Comparison of ENCODE assay signal across 1 cellular context in the genomic region with DNA sequence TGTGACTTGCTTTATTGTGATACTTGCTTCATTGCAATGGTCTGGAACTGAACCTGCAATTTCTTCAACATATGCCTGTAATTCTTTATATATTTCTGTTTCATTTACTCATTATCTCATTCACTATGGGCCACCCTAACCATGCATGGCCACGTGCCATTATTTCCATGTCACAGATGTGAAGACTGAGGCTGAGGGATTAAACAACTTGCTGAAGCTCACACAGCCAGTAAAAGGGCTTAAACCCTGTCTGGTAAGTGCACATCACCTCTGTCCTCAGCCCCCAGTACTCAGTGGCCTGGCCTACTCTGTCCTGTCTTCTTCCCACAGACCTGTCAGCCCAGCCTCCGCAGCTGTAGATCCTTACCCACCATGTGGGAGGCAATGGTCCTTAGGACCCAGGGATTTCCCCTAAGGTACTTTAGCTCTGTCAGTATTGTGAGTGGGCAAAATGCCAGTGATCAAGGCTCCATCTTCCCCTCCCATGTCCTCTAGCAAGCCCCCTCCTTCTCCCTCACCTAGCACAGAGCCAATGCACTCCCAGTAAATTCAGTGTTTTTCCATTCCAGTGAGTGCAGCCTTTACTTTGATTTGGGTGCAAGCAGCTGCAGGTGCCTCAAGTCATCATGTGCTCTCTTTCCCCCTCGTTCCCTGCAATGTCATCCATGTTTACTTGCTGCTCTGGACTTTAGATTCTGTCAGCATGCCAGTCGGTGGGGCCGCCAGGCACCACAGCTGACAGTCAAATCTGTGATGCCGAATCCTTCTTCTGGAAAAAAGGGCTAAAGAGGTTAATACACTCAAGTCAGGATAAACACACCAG.
TF ChIP-seq lines count a peak whose summit lies in the region.

No MANE protein-coding gene starts in this region.

TF ChIP-seq in HepG2, 621 proteins besides CTCF, POLR2A, EP300 and RAD21 (continued from another document and continues in another):
- no peak for TF ChIP-seq NR1H2 (CRISPR knock-in tag; IDR thresholded peaks at IDR 0.05; ENCODE audit: borderline replicate concordance, low read depth)
- no peak for TF ChIP-seq ZNF549 (CRISPR knock-in tag; IDR thresholded peaks at IDR 0.05)
- no peak; the same call in 1 of the 2 replicates for TF ChIP-seq ZNF224 (CRISPR knock-in tag; IDR thresholded peaks at IDR 0.05)
- TF ChIP-seq MTF1 (CRISPR knock-in tag; IDR thresholded peaks at IDR 0.05) = no peak; the same call in 1 of the 2 replicates
- no peak for TF ChIP-seq REL (CRISPR knock-in tag; conservative IDR thresholded peaks at IDR 0.05)
- TF ChIP-seq, protein P1, sequence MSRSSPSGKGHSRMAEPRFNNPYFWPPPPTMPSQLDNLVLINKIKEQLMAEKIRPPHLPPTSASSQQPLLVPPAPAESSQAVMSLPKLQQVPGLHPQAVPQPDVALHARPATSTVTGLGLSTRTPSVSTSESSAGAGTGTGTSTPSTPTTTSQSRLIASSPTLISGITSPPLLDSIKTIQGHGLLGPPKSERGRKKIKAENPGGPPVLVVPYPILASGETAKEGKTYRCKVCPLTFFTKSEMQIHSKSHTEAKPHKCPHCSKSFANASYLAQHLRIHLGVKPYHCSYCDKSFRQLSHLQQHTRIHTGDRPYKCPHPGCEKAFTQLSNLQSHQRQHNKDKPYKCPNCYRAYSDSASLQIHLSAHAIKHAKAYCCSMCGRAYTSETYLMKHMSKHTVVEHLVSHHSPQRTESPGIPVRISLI (CRISPR knock-in tag; IDR thresholded peaks at IDR 0.05; ENCODE audit: borderline replicate concordance) = 0 out of 2 replicates have a peak, but pooled peaks have one; percentile 43
- 0 out of 2 replicates have a peak, but pooled peaks have one; percentile 27 for TF ChIP-seq CBFB (CRISPR knock-in tag; IDR thresholded peaks at IDR 0.05)
- TF ChIP-seq ZNF703 (CRISPR knock-in tag; IDR thresholded peaks at IDR 0.05; ENCODE audit: borderline replicate concordance) = no peak
- no peak for TF ChIP-seq SP2 (CRISPR knock-in tag; IDR thresholded peaks at IDR 0.05)
- TF ChIP-seq MTERF4 (CRISPR knock-in tag; IDR thresholded peaks at IDR 0.05) = peak; percentile 59; the same call in 1 of the 2 replicates
- TF ChIP-seq KDM3A (CRISPR knock-in tag; IDR thresholded peaks at IDR 0.05; ENCODE audit: low read depth) = peak; percentile 61; the same call in 1 of the 2 replicates
- peak; percentile 87 for TF ChIP-seq DPF2 (CRISPR knock-in tag; IDR thresholded peaks at IDR 0.05; ENCODE audit: borderline replicate concordance, low read depth)
- TF ChIP-seq GLMP (CRISPR knock-in tag; IDR thresholded peaks at IDR 0.05; ENCODE audit: borderline replicate concordance) = no peak
- no peak for TF ChIP-seq ISX (CRISPR knock-in tag; conservative IDR thresholded peaks at IDR 0.05)
- 0 out of 2 replicates have a peak, but pooled peaks have one; percentile 53 for TF ChIP-seq ZNF749 (CRISPR knock-in tag; IDR thresholded peaks at IDR 0.05; ENCODE audit: borderline replicate concordance)
- TF ChIP-seq ZNF557 (CRISPR knock-in tag; IDR thresholded peaks at IDR 0.05) = no peak
- TF ChIP-seq ZGPAT (CRISPR knock-in tag; IDR thresholded peaks at IDR 0.05) = peak; percentile 92
- TF ChIP-seq ZNF33A (CRISPR knock-in tag; IDR thresholded peaks at IDR 0.05; ENCODE audit: borderline replicate concordance) = no peak
- TF ChIP-seq SAFB2 (CRISPR knock-in tag; IDR thresholded peaks at IDR 0.05; ENCODE audit: borderline replicate concordance, low read depth) = no peak
- TF ChIP-seq, protein P2, sequence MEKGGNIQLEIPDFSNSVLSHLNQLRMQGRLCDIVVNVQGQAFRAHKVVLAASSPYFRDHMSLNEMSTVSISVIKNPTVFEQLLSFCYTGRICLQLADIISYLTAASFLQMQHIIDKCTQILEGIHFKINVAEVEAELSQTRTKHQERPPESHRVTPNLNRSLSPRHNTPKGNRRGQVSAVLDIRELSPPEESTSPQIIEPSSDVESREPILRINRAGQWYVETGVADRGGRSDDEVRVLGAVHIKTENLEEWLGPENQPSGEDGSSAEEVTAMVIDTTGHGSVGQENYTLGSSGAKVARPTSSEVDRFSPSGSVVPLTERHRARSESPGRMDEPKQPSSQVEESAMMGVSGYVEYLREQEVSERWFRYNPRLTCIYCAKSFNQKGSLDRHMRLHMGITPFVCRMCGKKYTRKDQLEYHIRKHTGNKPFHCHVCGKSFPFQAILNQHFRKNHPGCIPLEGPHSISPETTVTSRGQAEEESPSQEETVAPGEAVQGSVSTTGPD (CRISPR knock-in tag; IDR thresholded peaks at IDR 0.05) = no peak
- no peak for TF ChIP-seq PLRG1 (conservative IDR thresholded peaks at IDR 0.05)
- TF ChIP-seq, protein P3, sequence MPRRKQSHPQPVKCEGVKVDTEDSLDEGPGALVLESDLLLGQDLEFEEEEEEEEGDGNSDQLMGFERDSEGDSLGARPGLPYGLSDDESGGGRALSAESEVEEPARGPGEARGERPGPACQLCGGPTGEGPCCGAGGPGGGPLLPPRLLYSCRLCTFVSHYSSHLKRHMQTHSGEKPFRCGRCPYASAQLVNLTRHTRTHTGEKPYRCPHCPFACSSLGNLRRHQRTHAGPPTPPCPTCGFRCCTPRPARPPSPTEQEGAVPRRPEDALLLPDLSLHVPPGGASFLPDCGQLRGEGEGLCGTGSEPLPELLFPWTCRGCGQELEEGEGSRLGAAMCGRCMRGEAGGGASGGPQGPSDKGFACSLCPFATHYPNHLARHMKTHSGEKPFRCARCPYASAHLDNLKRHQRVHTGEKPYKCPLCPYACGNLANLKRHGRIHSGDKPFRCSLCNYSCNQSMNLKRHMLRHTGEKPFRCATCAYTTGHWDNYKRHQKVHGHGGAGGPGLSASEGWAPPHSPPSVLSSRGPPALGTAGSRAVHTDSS (CRISPR knock-in tag; conservative IDR thresholded peaks at IDR 0.05) = no peak
- TF ChIP-seq GABPB1 (CRISPR knock-in tag; IDR thresholded peaks at IDR 0.05) = no peak
- TF ChIP-seq NFE2L1 (CRISPR knock-in tag; IDR thresholded peaks at IDR 0.05; ENCODE audit: borderline replicate concordance) = 0 out of 2 replicates have a peak, but pooled peaks have one; percentile 79
- no peak; the same call in 1 of the 2 replicates for TF ChIP-seq MTA1 (CRISPR knock-in tag; IDR thresholded peaks at IDR 0.05; ENCODE audit: borderline replicate concordance)
- TF ChIP-seq ZNF331 (CRISPR knock-in tag; IDR thresholded peaks at IDR 0.05) = peak; percentile 84
- TF ChIP-seq KLF16 (CRISPR knock-in tag; IDR thresholded peaks at IDR 0.05) = peak in 1 of 2 experiments; percentile 81; a peak in 1 of 4 replicates
- 0 out of 2 replicates have a peak, but pooled peaks have one; percentile 57 for TF ChIP-seq RNF2 (conservative IDR thresholded peaks at IDR 0.05; ENCODE audit: low read depth)
- TF ChIP-seq CCDC6 (CRISPR knock-in tag; IDR thresholded peaks at IDR 0.05) = peak; percentile 88; the same call in 1 of the 2 replicates
- 0 out of 2 replicates have a peak, but pooled peaks have one; percentile 40 for TF ChIP-seq ZSCAN25 (CRISPR knock-in tag; IDR thresholded peaks at IDR 0.05)
- no peak for TF ChIP-seq ZNF558 (CRISPR knock-in tag; IDR thresholded peaks at IDR 0.05; ENCODE audit: borderline replicate concordance)
- TF ChIP-seq ZNF430 (CRISPR knock-in tag; IDR thresholded peaks at IDR 0.05) = 0 out of 2 replicates have a peak, but pooled peaks have one; percentile 37
- TF ChIP-seq SETDB1 (CRISPR knock-in tag; IDR thresholded peaks at IDR 0.05; ENCODE audit: borderline replicate concordance) = no peak
- TF ChIP-seq EHMT2 (IDR thresholded peaks at IDR 0.05; ENCODE audit: borderline replicate concordance, low read depth, low read length) = peak; percentile 48; the same call in 1 of the 2 replicates
- TF ChIP-seq KLF15 (CRISPR knock-in tag; IDR thresholded peaks at IDR 0.05; ENCODE audit: borderline replicate concordance) = peak; percentile 35; the same call in 1 of the 2 replicates
- TF ChIP-seq EEA1 (CRISPR knock-in tag; IDR thresholded peaks at IDR 0.05; ENCODE audit: borderline replicate concordance) = no peak
- TF ChIP-seq ZBTB21 (CRISPR knock-in tag; IDR thresholded peaks at IDR 0.05) = no peak
- TF ChIP-seq CEBPZ (IDR thresholded peaks at IDR 0.05; ENCODE audit: low read length) = no peak
- TF ChIP-seq ZNF678 (CRISPR knock-in tag; IDR thresholded peaks at IDR 0.05) = no peak
- no peak for TF ChIP-seq TBX3 (IDR thresholded peaks at IDR 0.05; ENCODE audit: borderline replicate concordance)
- TF ChIP-seq FOXK2 (IDR thresholded peaks at IDR 0.05) = peak; percentile 87
- TF ChIP-seq ZNF580 (CRISPR knock-in tag; IDR thresholded peaks at IDR 0.05; ENCODE audit: borderline replicate concordance, low read depth) = peak; percentile 72; the same call in 1 of the 2 replicates
- TF ChIP-seq GATA4 (IDR thresholded peaks at IDR 0.05; ENCODE audit: borderline replicate concordance, low read depth) = peak; percentile 46; the same call in 1 of the 2 replicates
- peak; percentile 69 for TF ChIP-seq CEBPG (CRISPR knock-in tag; IDR thresholded peaks at IDR 0.05)
- TF ChIP-seq ZNF550 (CRISPR knock-in tag; IDR thresholded peaks at IDR 0.05; ENCODE audit: borderline replicate concordance) = no peak
- no peak for TF ChIP-seq KDM5A (IDR thresholded peaks at IDR 0.05; ENCODE audit: borderline replicate concordance, low read length)
- TF ChIP-seq REPIN1 (CRISPR knock-in tag; IDR thresholded peaks at IDR 0.05; ENCODE audit: borderline replicate concordance, low read depth) = peak; percentile 77; the same call in 1 of the 2 replicates
- TF ChIP-seq ZNF451 (CRISPR knock-in tag; IDR thresholded peaks at IDR 0.05) = no peak
- no peak for TF ChIP-seq SRY (CRISPR knock-in tag; IDR thresholded peaks at IDR 0.05)
- TF ChIP-seq HDAC6 (IDR thresholded peaks at IDR 0.05; ENCODE audit: low read depth, low read length) = no peak
